Comparison of ENCODE assay signal across 1 cellular context in genomic region chr3:172546628-172547214, GRCh38.
TF ChIP-seq lines count a peak whose summit lies in the region.

No MANE protein-coding gene starts in this region.

TF ChIP-seq in GM23338, 12 proteins besides CTCF, POLR2A, EP300 and RAD21:
- TF ChIP-seq, protein P1, sequence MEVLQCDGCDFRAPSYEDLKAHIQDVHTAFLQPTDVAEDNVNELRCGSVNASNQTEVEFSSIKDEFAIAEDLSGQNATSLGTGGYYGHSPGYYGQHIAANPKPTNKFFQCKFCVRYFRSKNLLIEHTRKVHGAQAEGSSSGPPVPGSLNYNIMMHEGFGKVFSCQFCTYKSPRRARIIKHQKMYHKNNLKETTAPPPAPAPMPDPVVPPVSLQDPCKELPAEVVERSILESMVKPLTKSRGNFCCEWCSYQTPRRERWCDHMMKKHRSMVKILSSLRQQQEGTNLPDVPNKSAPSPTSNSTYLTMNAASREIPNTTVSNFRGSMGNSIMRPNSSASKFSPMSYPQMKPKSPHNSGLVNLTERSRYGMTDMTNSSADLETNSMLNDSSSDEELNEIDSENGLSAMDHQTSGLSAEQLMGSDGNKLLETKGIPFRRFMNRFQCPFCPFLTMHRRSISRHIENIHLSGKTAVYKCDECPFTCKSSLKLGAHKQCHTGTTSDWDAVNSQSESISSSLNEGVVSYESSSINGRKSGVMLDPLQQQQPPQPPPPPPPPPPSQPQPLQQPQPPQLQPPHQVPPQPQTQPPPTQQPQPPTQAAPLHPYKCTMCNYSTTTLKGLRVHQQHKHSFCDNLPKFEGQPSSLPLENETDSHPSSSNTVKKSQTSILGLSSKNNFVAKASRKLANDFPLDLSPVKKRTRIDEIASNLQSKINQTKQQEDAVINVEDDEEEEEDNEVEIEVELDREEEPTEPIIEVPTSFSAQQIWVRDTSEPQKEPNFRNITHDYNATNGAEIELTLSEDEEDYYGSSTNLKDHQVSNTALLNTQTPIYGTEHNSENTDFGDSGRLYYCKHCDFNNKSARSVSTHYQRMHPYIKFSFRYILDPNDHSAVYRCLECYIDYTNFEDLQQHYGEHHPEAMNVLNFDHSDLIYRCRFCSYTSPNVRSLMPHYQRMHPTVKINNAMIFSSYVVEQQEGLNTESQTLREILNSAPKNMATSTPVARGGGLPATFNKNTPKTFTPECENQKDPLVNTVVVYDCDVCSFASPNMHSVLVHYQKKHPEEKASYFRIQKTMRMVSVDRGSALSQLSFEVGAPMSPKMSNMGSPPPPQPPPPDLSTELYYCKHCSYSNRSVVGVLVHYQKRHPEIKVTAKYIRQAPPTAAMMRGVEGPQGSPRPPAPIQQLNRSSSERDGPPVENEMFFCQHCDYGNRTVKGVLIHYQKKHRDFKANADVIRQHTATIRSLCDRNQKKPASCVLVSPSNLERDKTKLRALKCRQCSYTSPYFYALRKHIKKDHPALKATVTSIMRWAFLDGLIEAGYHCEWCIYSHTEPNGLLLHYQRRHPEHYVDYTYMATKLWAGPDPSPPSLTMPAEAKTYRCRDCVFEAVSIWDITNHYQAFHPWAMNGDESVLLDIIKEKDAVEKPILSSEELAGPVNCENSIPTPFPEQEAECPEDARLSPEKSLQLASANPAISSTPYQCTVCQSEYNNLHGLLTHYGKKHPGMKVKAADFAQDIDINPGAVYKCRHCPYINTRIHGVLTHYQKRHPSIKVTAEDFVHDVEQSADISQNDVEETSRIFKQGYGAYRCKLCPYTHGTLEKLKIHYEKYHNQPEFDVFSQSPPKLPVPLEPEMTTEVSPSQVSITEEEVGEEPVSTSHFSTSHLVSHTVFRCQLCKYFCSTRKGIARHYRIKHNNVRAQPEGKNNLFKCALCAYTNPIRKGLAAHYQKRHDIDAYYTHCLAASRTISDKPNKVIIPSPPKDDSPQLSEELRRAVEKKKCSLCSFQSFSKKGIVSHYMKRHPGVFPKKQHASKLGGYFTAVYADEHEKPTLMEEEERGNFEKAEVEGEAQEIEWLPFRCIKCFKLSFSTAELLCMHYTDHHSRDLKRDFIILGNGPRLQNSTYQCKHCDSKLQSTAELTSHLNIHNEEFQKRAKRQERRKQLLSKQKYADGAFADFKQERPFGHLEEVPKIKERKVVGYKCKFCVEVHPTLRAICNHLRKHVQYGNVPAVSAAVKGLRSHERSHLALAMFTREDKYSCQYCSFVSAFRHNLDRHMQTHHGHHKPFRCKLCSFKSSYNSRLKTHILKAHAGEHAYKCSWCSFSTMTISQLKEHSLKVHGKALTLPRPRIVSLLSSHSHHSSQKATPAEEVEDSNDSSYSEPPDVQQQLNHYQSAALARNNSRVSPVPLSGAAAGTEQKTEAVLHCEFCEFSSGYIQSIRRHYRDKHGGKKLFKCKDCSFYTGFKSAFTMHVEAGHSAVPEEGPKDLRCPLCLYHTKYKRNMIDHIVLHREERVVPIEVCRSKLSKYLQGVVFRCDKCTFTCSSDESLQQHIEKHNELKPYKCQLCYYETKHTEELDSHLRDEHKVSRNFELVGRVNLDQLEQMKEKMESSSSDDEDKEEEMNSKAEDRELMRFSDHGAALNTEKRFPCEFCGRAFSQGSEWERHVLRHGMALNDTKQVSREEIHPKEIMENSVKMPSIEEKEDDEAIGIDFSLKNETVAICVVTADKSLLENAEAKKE (CRISPR knock-in tag; IDR thresholded peaks at IDR 0.05): no peak
- no peak for TF ChIP-seq STAT1 (IDR thresholded peaks at IDR 0.05; ENCODE audit: unreplicated experiment)
- no peak for TF ChIP-seq CREB1 (CRISPR knock-in tag; IDR thresholded peaks at IDR 0.05; ENCODE audit: low read depth)
- TF ChIP-seq NANOG (IDR thresholded peaks at IDR 0.05; ENCODE audit: borderline replicate concordance): no peak
- no peak for TF ChIP-seq EZH2 (IDR thresholded peaks at IDR 0.05; ENCODE audit: low read depth, unreplicated experiment)
- no peak for TF ChIP-seq EZH2phosphoT487 (IDR thresholded peaks at IDR 0.05; ENCODE audit: unreplicated experiment)
- no peak for TF ChIP-seq ZNF331 (CRISPR knock-in tag; IDR thresholded peaks at IDR 0.05; ENCODE audit: low read depth)
- TF ChIP-seq, protein P2, sequence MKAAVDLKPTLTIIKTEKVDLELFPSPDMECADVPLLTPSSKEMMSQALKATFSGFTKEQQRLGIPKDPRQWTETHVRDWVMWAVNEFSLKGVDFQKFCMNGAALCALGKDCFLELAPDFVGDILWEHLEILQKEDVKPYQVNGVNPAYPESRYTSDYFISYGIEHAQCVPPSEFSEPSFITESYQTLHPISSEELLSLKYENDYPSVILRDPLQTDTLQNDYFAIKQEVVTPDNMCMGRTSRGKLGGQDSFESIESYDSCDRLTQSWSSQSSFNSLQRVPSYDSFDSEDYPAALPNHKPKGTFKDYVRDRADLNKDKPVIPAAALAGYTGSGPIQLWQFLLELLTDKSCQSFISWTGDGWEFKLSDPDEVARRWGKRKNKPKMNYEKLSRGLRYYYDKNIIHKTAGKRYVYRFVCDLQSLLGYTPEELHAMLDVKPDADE (IDR thresholded peaks at IDR 0.05): no peak
- TF ChIP-seq POLR2AphosphoS5 (IDR thresholded peaks at IDR 0.05; ENCODE audit: low read depth): no peak
